In genomic region chr7:71972513-71972912, GRCh38 we compare ENCODE assay signal across 21 cellular contexts.
"Had no signal": no experiment of that assay in that cellular context is flagged by ENCODE, and none has a peak within 500 bp of the region (broad histone marks: within the 10 kb centered on the region; RNA-seq: fewer than 3 reads in every experiment).

No MANE protein-coding gene starts in this region.

- DNase-seq: activated CD4-positive, alpha-beta T cell treated with anti-CD3 and anti-CD28 coated beads for 4 hours; activated CD4-positive, alpha-beta T cell treated with anti-CD3 and anti-CD28 coated beads, Interleukin-2, amount 50 U/mL, for 4 hours; activated gamma-delta T cell; activated naive CD4-positive, alpha-beta T cell treated with anti-CD3 and anti-CD28 coated beads, Interleukin-2, amount 50 U/mL, for 16 hours; activated T-cell treated with anti-CD3 and anti-CD28 coated beads for 4 hours; amniotic stem cell; brain microvascular endothelial cell; dorsolateral prefrontal cortex; effector memory CD8-positive, alpha-beta T cell; erythroblast; gastrocnemius medialis; glutamatergic neuron; left cardiac atrium; mammary epithelial cell; naive B cell; pancreas; sigmoid colon; small intestine; stimulated activated CD4-positive, alpha-beta T cell treated with anti-CD3 and anti-CD28 coated beads, Interleukin-4, amount 100 ng/mL, for 24 hours; trophoblast cell had no signal

- ATAC-seq: effector memory CD8-positive, alpha-beta T cell; gastrocnemius medialis; left cardiac atrium; pancreas; stimulated activated effector memory CD8-positive, alpha-beta T cell treated with anti-CD3 and anti-CD28 coated beads, Interleukin-12 subunit alpha, Interleukin-12 subunit beta, amount 100 ng/mL, for 72 hours had no signal
